ENCODE assay signal across 8 cellular contexts in the genomic region with DNA sequence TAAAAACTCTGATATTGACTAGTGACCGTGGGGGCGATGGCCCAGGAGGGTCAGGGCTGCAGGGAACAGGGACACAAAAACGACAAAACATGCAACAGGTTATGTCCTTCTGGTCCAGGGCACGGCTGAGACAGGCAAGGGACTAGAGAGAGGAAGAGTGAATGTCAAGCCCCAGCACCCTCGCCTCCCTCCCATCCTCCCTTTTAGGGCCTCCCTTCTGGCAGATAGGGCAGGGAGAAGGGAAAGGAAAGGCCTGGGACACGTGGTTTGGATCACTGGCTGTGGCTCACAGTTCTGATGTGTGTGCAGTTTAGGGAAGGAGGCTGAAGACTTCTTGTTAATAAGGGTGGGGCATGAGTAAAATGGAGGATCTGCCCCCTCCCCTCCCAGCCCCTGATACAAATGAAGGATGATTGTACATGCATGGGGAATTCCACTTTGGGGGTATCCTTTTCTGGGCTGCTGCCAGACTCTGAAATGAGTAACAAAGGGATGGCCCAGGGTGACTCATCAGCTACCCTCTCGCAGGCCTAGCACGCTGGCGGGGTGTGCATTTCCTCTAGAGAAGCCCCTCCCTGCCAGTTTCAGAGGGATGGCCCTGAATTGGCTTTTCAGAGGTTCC. TPM values are rescaled to one million over a fixed set of nuclear protein-coding genes. Genes with fewer than 3 reads are reported as not detected.
DNase-seq lines count a peak whose midpoint lies in the region; ATAC-seq and TF ChIP-seq lines count a peak whose summit lies in the region.

No MANE protein-coding gene starts in this region.

- peak overlapping the region; percentile 79 for H3K4me2 ChIP-seq in GM23248 (ENCODE audit: unreplicated experiment)

- H3K9me3 Mint-ChIP-seq in activated CD4-positive, alpha-beta T cell treated with anti-CD3 and anti-CD28 coated beads, Interleukin-2, amount 10 ng/mL, durations not matched to agents 24 days and 14 days, result no peaks in the 10 kb centered on the region
- H3K9me3 Mint-ChIP-seq in memory B cell (no peaks in the 10 kb centered on the region), glutamatergic neuron (ENCODE audit: unreplicated experiment) (peaks cover 2% of the 10 kb centered on the region)

- in situ Hi-C loops in GM23248 (cut with MboI), result no loop called here

- no peaks in the 10 kb centered on the region for H3K9me3 ChIP-seq in GM23248 (ENCODE audit: low read depth)
- no peaks in the 10 kb centered on the region for H3K9me3 ChIP-seq in KOPT-K1 (ENCODE audit: insufficient read depth, low read length, poor library complexity, severe bottlenecking)

- peaks cover 97% of the 10 kb centered on the region for H3K79me2 ChIP-seq in GM23248 (ENCODE audit: insufficient read depth)

- H3K9ac ChIP-seq in GM23248, result peak overlapping the region; percentile 68

- 21 to 22% methylated on average over 9 of the region's 9 CpGs for WGBS in GM23248 (ENCODE audit: low coverage in 1 of 2, low lambda C conversion rate in 2 of 2, missing lambda C conversion rate in 2 of 2), 2 experiments

- H4K20me1 ChIP-seq in GM23248 (ENCODE audit: insufficient read depth), result peaks cover 3% of the 10 kb centered on the region; the same call in 1 of the 2 replicates

- H3K27me3 ChIP-seq in GM23248 (replicated peaks; ENCODE audit: insufficient read depth), result no peaks in the 10 kb centered on the region

- H3K9me2 ChIP-seq in GM23248 (ENCODE audit: insufficient read depth), result no peaks in the 10 kb centered on the region

- H3K36me3 ChIP-seq in GM23248 (ENCODE audit: low read depth) (peaks cover 10% of the 10 kb centered on the region; the same call in 1 of the 2 replicates), KOPT-K1 (ENCODE audit: insufficient read depth, low read length) (no peaks in the 10 kb centered on the region)

- intact Hi-C loops in activated CD4-positive, alpha-beta T cell treated with anti-CD3 and anti-CD28 coated beads, Interleukin-2, amount 10 ng/mL, durations not matched to agents 24 days and 14 days (cut with micrococcal nuclease), result loop anchor here (1.0 to 2.0 kb wide), 3 partner anchors 10 to 23 kb away; no protein-coding TSS in a partner anchor

- H3K4me3 ChIP-seq in GM23248 (peak overlapping the region; percentile 52), coronary artery (peak overlapping the region; percentile 32)

- peaks cover 65% of the 10 kb centered on the region for H3K4me1 Mint-ChIP-seq in activated CD4-positive, alpha-beta T cell treated with anti-CD3 and anti-CD28 coated beads, Interleukin-2, amount 10 ng/mL, durations not matched to agents 24 days and 14 days
- H3K4me1 Mint-ChIP-seq in memory B cell (peaks cover 41% of the 10 kb centered on the region), glutamatergic neuron (ENCODE audit: low read depth, unreplicated experiment) (peaks cover 1% of the 10 kb centered on the region)

- peak overlapping the region; percentile 96 for H3K27ac Mint-ChIP-seq in activated CD4-positive, alpha-beta T cell treated with anti-CD3 and anti-CD28 coated beads, Interleukin-2, amount 10 ng/mL, durations not matched to agents 24 days and 14 days
- H3K27ac Mint-ChIP-seq in memory B cell, result peak overlapping the region; percentile 77
- no peak overlapping the region for H3K27ac Mint-ChIP-seq in glutamatergic neuron (ENCODE audit: unreplicated experiment)

- peaks cover 45% of the 10 kb centered on the region for H3K4me1 ChIP-seq in GM23248 (ENCODE audit: insufficient read depth)

- no peaks in the 10 kb centered on the region for H3K27me3 Mint-ChIP-seq in activated CD4-positive, alpha-beta T cell treated with anti-CD3 and anti-CD28 coated beads, Interleukin-2, amount 10 ng/mL, durations not matched to agents 24 days and 14 days
- H3K27me3 Mint-ChIP-seq in memory B cell, result no peaks in the 10 kb centered on the region
- peaks cover 10% of the 10 kb centered on the region for H3K27me3 Mint-ChIP-seq in glutamatergic neuron (ENCODE audit: unreplicated experiment)

- ATAC-seq in memory B cell (ENCODE audit: low read depth), result peak; percentile 94

- H3F3A ChIP-seq in GM23248 (ENCODE audit: insufficient read depth), result peaks cover 61% of the 10 kb centered on the region

- TF ChIP-seq CTCF in coronary artery (IDR thresholded peaks at IDR 0.05), result no peak
- TF ChIP-seq CTCF in glutamatergic neuron (IDR thresholded peaks at IDR 0.05; ENCODE audit: partially characterized antibody, unreplicated experiment), result no peak

- peaks cover 63% of the 10 kb centered on the region for H3K36me3 Mint-ChIP-seq in activated CD4-positive, alpha-beta T cell treated with anti-CD3 and anti-CD28 coated beads, Interleukin-2, amount 10 ng/mL, durations not matched to agents 24 days and 14 days (ENCODE audit: low read depth)
- H3K36me3 Mint-ChIP-seq in memory B cell (peaks cover 30% of the 10 kb centered on the region), glutamatergic neuron (ENCODE audit: unreplicated experiment) (no peaks in the 10 kb centered on the region)

- H3K27ac ChIP-seq in GM23248, result peak overlapping the region; percentile 79
- H3K27ac ChIP-seq in KOPT-K1 (ENCODE audit: low read depth, low read length, poor library complexity, severe bottlenecking), result peak overlapping the region; percentile 24
- H3K27ac ChIP-seq in coronary artery, result peak overlapping the region; percentile 43 to 84

- no peak overlapping the region for H2AFZ ChIP-seq in GM23248

- peak; percentile 98 for DNase-seq in EL
- DNase-seq in GM23248, result peak; percentile 96
- DNase-seq in activated CD4-positive, alpha-beta T cell treated with anti-CD3 and anti-CD28 coated beads, Interleukin-2, amount 10 ng/mL, durations not matched to agents 24 days and 14 days, result peak; percentile 95
- peak; percentile 83 for DNase-seq in coronary artery (ENCODE audit: low spot score)
- peak in 1 of 2 donors; percentile 35 for DNase-seq in memory B cell (ENCODE audit: low spot score in 2 of 2)
- peak; percentile 73 to 81 for DNase-seq in stimulated activated CD8-positive, alpha-beta memory T cell treated with anti-CD3 and anti-CD28 coated beads, Interleukin-4, amount 100 ng/mL, for 1 hour (ENCODE audit: low read depth in 2 of 2, low spot score in 1 of 2)
- DNase-seq in glutamatergic neuron, result no peak

- peak overlapping the region; percentile 80 for H3K4me3 Mint-ChIP-seq in activated CD4-positive, alpha-beta T cell treated with anti-CD3 and anti-CD28 coated beads, Interleukin-2, amount 10 ng/mL, durations not matched to agents 24 days and 14 days
- H3K4me3 Mint-ChIP-seq in memory B cell (peak overlapping the region; percentile 69), glutamatergic neuron (ENCODE audit: unreplicated experiment) (no peak overlapping the region)

RNA-seq across cellular contexts. Expression of gene CAPN2, which starts 14.2 kb away (rescaled TPM):
- 214 and 223 TPM in 2 replicates for total RNA-seq in GM23248 (2014; rRNA removed; shearing (Covaris generic))
- 261 and 272 TPM in 2 replicates for polyA plus RNA-seq in GM23248 (2016; fragmentation: Nextera tagmentation; extraction: Ambion mirVana)
- total RNA-seq in activated CD4-positive, alpha-beta T cell treated with anti-CD3 and anti-CD28 coated beads, Interleukin-2, amount 10 ng/mL, durations not matched to agents 24 days and 14 days, result 69.6 and 73.1 TPM in 2 replicates
- total RNA-seq in glutamatergic neuron (ENCODE audit: unreplicated experiment), result 25.6 TPM

Comparison
In these comparisons a context has a peak if more than half of its experiments do, and no peak if none do; other contexts are left out.
1. H3K27ac ChIP-seq: peak in every context shown above with its lines; median percentile 79 in GM23248; 64 in coronary artery; 24 in KOPT-K1.